1 cellular context compared by ENCODE assay signal in the genomic region with DNA sequence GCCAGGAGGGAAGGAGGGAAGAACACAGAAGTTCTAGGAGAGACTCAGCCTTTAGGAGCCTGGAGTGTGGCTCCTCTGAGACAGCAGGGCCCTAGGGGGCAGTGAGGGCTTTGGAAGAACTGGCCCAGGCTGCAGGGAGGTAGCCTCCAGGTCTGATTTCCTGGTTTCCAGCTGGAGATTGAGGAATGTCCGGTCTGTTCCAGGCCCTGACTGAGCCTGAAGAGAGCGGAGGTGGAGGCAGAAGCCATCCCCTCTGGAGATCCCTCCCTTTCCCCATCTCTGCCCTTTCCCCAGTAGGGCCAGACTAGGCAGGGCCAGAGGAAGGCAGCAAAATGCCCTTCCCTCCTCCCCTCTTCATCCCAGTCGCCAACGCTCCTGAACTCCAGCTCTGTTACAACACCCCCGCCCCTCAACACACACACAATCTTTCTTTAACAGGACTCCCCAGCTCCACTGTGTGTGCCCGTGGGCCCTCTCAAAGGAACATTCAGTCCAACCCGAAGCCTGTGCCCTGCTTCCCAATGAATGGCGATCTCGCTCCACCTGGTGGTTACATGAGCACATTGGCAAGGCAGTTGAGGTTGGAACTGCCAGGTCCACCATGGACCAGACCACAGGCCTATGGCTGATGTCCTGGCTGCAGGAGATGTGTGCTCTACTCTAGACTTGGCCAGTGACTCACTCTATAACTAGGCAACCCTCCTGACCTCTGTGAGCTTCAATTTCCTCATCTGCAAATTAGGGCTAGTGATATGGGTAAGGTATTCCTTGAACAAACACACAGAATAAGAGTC.
TF ChIP-seq lines count a peak whose summit lies in the region.

No MANE protein-coding gene starts in this region.

TF ChIP-seq in HEK293, 187 proteins besides CTCF, POLR2A, EP300 and RAD21 (continued from another document and continues in another):
- TF ChIP-seq, protein P1, sequence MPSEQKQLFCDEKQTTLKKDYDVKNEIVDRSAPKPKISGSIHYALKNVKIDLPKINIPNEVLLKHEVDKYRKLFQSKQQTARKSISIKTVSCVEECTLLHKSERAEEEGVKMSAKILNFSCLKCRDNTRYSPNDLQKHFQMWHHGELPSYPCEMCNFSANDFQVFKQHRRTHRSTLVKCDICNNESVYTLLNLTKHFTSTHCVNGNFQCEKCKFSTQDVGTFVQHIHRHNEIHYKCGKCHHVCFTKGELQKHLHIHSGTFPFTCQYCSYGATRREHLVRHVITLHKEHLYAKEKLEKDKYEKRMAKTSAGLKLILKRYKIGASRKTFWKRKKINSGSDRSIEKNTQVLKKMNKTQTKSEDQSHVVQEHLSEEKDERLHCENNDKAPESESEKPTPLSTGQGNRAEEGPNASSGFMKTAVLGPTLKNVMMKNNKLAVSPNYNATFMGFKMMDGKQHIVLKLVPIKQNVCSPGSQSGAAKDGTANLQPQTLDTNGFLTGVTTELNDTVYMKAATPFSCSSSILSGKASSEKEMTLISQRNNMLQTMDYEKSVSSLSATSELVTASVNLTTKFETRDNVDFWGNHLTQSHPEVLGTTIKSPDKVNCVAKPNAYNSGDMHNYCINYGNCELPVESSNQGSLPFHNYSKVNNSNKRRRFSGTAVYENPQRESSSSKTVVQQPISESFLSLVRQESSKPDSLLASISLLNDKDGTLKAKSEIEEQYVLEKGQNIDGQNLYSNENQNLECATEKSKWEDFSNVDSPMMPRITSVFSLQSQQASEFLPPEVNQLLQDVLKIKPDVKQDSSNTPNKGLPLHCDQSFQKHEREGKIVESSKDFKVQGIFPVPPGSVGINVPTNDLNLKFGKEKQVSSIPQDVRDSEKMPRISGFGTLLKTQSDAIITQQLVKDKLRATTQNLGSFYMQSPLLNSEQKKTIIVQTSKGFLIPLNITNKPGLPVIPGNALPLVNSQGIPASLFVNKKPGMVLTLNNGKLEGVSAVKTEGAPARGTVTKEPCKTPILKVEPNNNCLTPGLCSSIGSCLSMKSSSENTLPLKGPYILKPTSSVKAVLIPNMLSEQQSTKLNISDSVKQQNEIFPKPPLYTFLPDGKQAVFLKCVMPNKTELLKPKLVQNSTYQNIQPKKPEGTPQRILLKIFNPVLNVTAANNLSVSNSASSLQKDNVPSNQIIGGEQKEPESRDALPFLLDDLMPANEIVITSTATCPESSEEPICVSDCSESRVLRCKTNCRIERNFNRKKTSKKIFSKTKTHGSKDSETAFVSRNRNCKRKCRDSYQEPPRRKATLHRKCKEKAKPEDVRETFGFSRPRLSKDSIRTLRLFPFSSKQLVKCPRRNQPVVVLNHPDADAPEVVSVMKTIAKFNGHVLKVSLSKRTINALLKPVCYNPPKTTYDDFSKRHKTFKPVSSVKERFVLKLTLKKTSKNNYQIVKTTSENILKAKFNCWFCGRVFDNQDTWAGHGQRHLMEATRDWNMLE (tag by site-specific recombination; conservative IDR thresholded peaks at IDR 0.05; ENCODE audit: low read depth), result no peak
- TF ChIP-seq YY1 (tag by site-specific recombination; IDR thresholded peaks at IDR 0.05) (no peak), MZF1 (tag by site-specific recombination; IDR thresholded peaks at IDR 0.05; ENCODE audit: borderline replicate concordance) (no peak), GLIS2 (tag by site-specific recombination; IDR thresholded peaks at IDR 0.05) (no peak; the same call in 1 of the 2 replicates), ZNF585B (tag by site-specific recombination; IDR thresholded peaks at IDR 0.05) (no peak), ZFHX2 (tag by site-specific recombination; conservative IDR thresholded peaks at IDR 0.05) (peak; percentile 87), ZNF660 (tag by site-specific recombination; IDR thresholded peaks at IDR 0.05) (no peak; the same call in 1 of the 2 replicates), ZBTB7A (tag by site-specific recombination; IDR thresholded peaks at IDR 0.05; ENCODE audit: low read depth) (no peak), ZNF423 (tag by site-specific recombination; IDR thresholded peaks at IDR 0.05) (no peak), HOXC10 (CRISPR knock-in tag; IDR thresholded peaks at IDR 0.05) (no peak), ZNF776 (tag by site-specific recombination; IDR thresholded peaks at IDR 0.05; ENCODE audit: borderline replicate concordance) (no peak), ZNF10 (tag by site-specific recombination; IDR thresholded peaks at IDR 0.05) (no peak), ZNF623 (tag by site-specific recombination; IDR thresholded peaks at IDR 0.05) (no peak), ZNF629 (tag by site-specific recombination; IDR thresholded peaks at IDR 0.05) (no peak), BCL11A (tag by site-specific recombination; IDR thresholded peaks at IDR 0.05; ENCODE audit: low read depth) (no peak), ZNF335 (tag by site-specific recombination; conservative IDR thresholded peaks at IDR 0.05) (peak; percentile 60; the same call in 1 of the 2 replicates), ZNF596 (tag by site-specific recombination; IDR thresholded peaks at IDR 0.05) (no peak), ZNF654 (tag by site-specific recombination; IDR thresholded peaks at IDR 0.05; ENCODE audit: low read depth) (peak; percentile 92), ZNF837 (tag by site-specific recombination; IDR thresholded peaks at IDR 0.05) (no peak), ZNF248 (tag by site-specific recombination; IDR thresholded peaks at IDR 0.05) (no peak), SP3 (tag by site-specific recombination; IDR thresholded peaks at IDR 0.05) (no peak; the same call in 1 of the 2 replicates), ZNF211 (tag by site-specific recombination; IDR thresholded peaks at IDR 0.05; ENCODE audit: low read depth) (no peak), ZNF514 (tag by site-specific recombination; IDR thresholded peaks at IDR 0.05) (no peak), ZNF658 (tag by site-specific recombination; IDR thresholded peaks at IDR 0.05) (no peak), SP2 (tag by site-specific recombination; IDR thresholded peaks at IDR 0.05) (peak; percentile 46), ZNF48 (tag by site-specific recombination; IDR thresholded peaks at IDR 0.05) (no peak), REPIN1 (tag by site-specific recombination; IDR thresholded peaks at IDR 0.05; ENCODE audit: low read depth) (no peak), ZBTB17 (tag by site-specific recombination; IDR thresholded peaks at IDR 0.05) (peak; percentile 81; the same call in 1 of the 2 replicates), ZNF510 (tag by site-specific recombination; IDR thresholded peaks at IDR 0.05; ENCODE audit: insufficient replicate concordance) (no peak), ZNF558 (tag by site-specific recombination; IDR thresholded peaks at IDR 0.05) (no peak), ZNF155 (tag by site-specific recombination; IDR thresholded peaks at IDR 0.05) (no peak), ZFP37 (tag by site-specific recombination; IDR thresholded peaks at IDR 0.05) (peak; percentile 92), SCRT1 (tag by site-specific recombination; IDR thresholded peaks at IDR 0.05; ENCODE audit: borderline replicate concordance) (no peak), GLI2 (tag by site-specific recombination; IDR thresholded peaks at IDR 0.05; ENCODE audit: borderline replicate concordance, low read depth) (no peak), KLF8 (tag by site-specific recombination; IDR thresholded peaks at IDR 0.05) (no peak; the same call in 1 of the 2 replicates), ZNF157 (tag by site-specific recombination; IDR thresholded peaks at IDR 0.05) (no peak), ZNF560 (tag by site-specific recombination; IDR thresholded peaks at IDR 0.05; ENCODE audit: borderline replicate concordance) (no peak), ZNF138 (tag by site-specific recombination; IDR thresholded peaks at IDR 0.05; ENCODE audit: borderline replicate concordance) (no peak), WT1 (tag by site-specific recombination; IDR thresholded peaks at IDR 0.05) (no peak), ZNF561 (tag by site-specific recombination; IDR thresholded peaks at IDR 0.05; ENCODE audit: borderline replicate concordance) (no peak), MYNN (tag by site-specific recombination; IDR thresholded peaks at IDR 0.05; ENCODE audit: borderline replicate concordance) (no peak)
- TF ChIP-seq, protein P2, sequence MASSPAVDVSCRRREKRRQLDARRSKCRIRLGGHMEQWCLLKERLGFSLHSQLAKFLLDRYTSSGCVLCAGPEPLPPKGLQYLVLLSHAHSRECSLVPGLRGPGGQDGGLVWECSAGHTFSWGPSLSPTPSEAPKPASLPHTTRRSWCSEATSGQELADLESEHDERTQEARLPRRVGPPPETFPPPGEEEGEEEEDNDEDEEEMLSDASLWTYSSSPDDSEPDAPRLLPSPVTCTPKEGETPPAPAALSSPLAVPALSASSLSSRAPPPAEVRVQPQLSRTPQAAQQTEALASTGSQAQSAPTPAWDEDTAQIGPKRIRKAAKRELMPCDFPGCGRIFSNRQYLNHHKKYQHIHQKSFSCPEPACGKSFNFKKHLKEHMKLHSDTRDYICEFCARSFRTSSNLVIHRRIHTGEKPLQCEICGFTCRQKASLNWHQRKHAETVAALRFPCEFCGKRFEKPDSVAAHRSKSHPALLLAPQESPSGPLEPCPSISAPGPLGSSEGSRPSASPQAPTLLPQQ (tag by site-specific recombination; IDR thresholded peaks at IDR 0.05), result peak; percentile 97
- TF ChIP-seq, protein P3, sequence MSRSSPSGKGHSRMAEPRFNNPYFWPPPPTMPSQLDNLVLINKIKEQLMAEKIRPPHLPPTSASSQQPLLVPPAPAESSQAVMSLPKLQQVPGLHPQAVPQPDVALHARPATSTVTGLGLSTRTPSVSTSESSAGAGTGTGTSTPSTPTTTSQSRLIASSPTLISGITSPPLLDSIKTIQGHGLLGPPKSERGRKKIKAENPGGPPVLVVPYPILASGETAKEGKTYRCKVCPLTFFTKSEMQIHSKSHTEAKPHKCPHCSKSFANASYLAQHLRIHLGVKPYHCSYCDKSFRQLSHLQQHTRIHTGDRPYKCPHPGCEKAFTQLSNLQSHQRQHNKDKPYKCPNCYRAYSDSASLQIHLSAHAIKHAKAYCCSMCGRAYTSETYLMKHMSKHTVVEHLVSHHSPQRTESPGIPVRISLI (tag by site-specific recombination; IDR thresholded peaks at IDR 0.05), result no peak
- TF ChIP-seq, protein P4, sequence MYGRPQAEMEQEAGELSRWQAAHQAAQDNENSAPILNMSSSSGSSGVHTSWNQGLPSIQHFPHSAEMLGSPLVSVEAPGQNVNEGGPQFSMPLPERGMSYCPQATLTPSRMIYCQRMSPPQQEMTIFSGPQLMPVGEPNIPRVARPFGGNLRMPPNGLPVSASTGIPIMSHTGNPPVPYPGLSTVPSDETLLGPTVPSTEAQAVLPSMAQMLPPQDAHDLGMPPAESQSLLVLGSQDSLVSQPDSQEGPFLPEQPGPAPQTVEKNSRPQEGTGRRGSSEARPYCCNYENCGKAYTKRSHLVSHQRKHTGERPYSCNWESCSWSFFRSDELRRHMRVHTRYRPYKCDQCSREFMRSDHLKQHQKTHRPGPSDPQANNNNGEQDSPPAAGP (tag by site-specific recombination; IDR thresholded peaks at IDR 0.05), result peak; percentile 38; the same call in 1 of the 2 replicates
- TF ChIP-seq, protein P5, sequence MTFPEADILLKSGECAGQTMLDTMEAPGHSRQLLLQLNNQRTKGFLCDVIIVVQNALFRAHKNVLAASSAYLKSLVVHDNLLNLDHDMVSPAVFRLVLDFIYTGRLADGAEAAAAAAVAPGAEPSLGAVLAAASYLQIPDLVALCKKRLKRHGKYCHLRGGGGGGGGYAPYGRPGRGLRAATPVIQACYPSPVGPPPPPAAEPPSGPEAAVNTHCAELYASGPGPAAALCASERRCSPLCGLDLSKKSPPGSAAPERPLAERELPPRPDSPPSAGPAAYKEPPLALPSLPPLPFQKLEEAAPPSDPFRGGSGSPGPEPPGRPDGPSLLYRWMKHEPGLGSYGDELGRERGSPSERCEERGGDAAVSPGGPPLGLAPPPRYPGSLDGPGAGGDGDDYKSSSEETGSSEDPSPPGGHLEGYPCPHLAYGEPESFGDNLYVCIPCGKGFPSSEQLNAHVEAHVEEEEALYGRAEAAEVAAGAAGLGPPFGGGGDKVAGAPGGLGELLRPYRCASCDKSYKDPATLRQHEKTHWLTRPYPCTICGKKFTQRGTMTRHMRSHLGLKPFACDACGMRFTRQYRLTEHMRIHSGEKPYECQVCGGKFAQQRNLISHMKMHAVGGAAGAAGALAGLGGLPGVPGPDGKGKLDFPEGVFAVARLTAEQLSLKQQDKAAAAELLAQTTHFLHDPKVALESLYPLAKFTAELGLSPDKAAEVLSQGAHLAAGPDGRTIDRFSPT (tag by site-specific recombination; IDR thresholded peaks at IDR 0.05), result no peak
- TF ChIP-seq, protein P6, sequence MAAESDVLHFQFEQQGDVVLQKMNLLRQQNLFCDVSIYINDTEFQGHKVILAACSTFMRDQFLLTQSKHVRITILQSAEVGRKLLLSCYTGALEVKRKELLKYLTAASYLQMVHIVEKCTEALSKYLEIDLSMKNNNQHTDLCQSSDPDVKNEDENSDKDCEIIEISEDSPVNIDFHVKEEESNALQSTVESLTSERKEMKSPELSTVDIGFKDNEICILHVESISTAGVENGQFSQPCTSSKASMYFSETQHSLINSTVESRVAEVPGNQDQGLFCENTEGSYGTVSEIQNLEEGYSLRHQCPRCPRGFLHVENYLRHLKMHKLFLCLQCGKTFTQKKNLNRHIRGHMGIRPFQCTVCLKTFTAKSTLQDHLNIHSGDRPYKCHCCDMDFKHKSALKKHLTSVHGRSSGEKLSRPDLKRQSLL (tag by site-specific recombination; IDR thresholded peaks at IDR 0.05), result no peak
- TF ChIP-seq, protein P7, sequence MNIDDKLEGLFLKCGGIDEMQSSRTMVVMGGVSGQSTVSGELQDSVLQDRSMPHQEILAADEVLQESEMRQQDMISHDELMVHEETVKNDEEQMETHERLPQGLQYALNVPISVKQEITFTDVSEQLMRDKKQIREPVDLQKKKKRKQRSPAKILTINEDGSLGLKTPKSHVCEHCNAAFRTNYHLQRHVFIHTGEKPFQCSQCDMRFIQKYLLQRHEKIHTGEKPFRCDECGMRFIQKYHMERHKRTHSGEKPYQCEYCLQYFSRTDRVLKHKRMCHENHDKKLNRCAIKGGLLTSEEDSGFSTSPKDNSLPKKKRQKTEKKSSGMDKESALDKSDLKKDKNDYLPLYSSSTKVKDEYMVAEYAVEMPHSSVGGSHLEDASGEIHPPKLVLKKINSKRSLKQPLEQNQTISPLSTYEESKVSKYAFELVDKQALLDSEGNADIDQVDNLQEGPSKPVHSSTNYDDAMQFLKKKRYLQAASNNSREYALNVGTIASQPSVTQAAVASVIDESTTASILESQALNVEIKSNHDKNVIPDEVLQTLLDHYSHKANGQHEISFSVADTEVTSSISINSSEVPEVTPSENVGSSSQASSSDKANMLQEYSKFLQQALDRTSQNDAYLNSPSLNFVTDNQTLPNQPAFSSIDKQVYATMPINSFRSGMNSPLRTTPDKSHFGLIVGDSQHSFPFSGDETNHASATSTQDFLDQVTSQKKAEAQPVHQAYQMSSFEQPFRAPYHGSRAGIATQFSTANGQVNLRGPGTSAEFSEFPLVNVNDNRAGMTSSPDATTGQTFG (tag by site-specific recombination; IDR thresholded peaks at IDR 0.05; ENCODE audit: borderline replicate concordance), result no peak
